1 cellular context compared by ENCODE assay signal in the genomic region with DNA sequence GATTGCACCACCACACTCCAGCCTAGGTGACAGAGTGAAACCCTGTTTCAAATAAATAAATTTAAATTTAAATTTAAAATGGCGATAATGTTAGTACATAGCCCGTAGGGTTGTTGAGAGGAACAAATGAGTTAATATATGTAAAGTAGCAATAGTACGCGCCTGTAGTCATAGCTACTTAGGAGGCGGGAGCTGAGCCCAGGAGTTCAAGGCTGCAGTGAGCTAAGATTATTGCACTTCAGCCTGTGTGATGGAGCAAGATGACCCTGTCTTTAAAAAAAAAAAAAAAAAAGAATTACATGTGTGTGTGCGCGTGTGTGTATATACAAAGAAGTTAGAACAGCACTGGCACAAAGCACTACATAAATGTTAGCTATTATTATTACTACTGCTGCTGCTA.
TF ChIP-seq lines count a peak whose summit lies in the region.

No MANE protein-coding gene starts in this region.

TF ChIP-seq in HepG2, 621 proteins besides CTCF, POLR2A, EP300 and RAD21 (continued from another document):
- TF ChIP-seq, protein P1, sequence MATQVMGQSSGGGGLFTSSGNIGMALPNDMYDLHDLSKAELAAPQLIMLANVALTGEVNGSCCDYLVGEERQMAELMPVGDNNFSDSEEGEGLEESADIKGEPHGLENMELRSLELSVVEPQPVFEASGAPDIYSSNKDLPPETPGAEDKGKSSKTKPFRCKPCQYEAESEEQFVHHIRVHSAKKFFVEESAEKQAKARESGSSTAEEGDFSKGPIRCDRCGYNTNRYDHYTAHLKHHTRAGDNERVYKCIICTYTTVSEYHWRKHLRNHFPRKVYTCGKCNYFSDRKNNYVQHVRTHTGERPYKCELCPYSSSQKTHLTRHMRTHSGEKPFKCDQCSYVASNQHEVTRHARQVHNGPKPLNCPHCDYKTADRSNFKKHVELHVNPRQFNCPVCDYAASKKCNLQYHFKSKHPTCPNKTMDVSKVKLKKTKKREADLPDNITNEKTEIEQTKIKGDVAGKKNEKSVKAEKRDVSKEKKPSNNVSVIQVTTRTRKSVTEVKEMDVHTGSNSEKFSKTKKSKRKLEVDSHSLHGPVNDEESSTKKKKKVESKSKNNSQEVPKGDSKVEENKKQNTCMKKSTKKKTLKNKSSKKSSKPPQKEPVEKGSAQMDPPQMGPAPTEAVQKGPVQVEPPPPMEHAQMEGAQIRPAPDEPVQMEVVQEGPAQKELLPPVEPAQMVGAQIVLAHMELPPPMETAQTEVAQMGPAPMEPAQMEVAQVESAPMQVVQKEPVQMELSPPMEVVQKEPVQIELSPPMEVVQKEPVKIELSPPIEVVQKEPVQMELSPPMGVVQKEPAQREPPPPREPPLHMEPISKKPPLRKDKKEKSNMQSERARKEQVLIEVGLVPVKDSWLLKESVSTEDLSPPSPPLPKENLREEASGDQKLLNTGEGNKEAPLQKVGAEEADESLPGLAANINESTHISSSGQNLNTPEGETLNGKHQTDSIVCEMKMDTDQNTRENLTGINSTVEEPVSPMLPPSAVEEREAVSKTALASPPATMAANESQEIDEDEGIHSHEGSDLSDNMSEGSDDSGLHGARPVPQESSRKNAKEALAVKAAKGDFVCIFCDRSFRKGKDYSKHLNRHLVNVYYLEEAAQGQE (IDR thresholded peaks at IDR 0.05; ENCODE audit: borderline replicate concordance in 1 of 2, low read depth in 1 of 2, low read length in 2 of 2), result no peak
- TF ChIP-seq, protein P2, sequence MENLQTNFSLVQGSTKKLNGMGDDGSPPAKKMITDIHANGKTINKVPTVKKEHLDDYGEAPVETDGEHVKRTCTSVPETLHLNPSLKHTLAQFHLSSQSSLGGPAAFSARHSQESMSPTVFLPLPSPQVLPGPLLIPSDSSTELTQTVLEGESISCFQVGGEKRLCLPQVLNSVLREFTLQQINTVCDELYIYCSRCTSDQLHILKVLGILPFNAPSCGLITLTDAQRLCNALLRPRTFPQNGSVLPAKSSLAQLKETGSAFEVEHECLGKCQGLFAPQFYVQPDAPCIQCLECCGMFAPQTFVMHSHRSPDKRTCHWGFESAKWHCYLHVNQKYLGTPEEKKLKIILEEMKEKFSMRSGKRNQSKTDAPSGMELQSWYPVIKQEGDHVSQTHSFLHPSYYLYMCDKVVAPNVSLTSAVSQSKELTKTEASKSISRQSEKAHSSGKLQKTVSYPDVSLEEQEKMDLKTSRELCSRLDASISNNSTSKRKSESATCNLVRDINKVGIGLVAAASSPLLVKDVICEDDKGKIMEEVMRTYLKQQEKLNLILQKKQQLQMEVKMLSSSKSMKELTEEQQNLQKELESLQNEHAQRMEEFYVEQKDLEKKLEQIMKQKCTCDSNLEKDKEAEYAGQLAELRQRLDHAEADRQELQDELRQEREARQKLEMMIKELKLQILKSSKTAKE (CRISPR knock-in tag; IDR thresholded peaks at IDR 0.05; ENCODE audit: borderline replicate concordance), result no peak
- no peak for TF ChIP-seq HNRNPUL1 (IDR thresholded peaks at IDR 0.05; ENCODE audit: low read depth, low read length)
- TF ChIP-seq, protein P3, sequence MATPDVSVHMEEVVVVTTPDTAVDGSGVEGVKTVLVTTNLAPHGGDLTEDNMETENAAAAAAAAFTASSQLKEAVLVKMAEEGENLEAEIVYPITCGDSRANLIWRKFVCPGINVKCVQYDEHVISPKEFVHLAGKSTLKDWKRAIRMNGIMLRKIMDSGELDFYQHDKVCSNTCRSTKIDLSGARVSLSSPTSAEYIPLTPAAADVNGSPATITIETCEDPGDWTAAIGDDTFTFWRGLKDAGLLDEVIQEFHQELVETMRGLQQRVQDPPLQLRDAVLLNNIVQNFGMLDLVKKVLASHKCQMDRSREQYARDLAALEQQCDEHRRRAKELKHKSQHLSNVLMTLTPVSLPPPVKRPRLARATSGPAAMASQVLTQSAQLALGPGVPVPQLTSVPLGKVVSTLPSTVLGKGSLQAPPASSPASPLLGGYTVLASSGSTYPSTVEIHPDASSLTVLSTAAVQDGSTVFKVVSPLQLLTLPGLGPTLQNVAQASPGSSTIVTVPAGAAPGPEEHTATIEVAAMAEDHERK (CRISPR knock-in tag; IDR thresholded peaks at IDR 0.05; ENCODE audit: low read depth), result no peak
